In the genomic region with DNA sequence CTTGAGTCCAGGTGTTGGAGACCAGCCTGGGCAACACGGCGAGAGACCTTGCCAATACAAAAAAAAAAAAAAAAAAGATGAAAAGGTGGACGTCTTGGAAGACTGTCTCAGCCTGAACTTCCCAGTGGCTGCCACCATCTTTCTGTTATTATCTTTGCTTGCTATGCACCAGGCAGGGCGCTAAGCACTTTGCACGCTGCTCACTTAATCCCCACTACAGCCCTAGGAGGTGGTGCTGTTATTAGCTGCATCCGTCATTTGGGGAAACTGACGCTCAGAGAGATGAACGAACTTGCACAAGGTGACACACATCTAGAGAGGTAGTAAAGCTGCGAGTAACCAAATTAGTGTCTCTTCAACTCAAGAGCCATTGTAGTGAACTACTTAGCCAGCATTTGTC, we compare ENCODE assay signal across 8 cellular contexts. TPM values are rescaled to one million over a fixed set of nuclear protein-coding genes. Genes with fewer than 3 reads are reported as not detected.
DNase-seq lines count a peak whose midpoint lies in the region; ATAC-seq and TF ChIP-seq lines count a peak whose summit lies in the region.

No MANE protein-coding gene starts in this region.

- no peak overlapping the region for H3K9ac ChIP-seq in duodenal mucosa (ENCODE audit: low read depth in 1 of 2, low read length in 2 of 2)

- intact Hi-C loops in CD4-positive, alpha-beta memory T cell (cut with micrococcal nuclease), result loop anchor here (5.0 kb wide), 2 partner anchors 722 to 887 kb away; a partner anchor contains a TSS

- no peaks in the 10 kb centered on the region for H3K36me3 ChIP-seq in CD4-positive, alpha-beta memory T cell (ENCODE audit: insufficient read depth, low read length)
- H3K36me3 ChIP-seq in duodenal mucosa (ENCODE audit: control insufficient read depth in 1 of 2, insufficient read depth in 2 of 2, low read length in 2 of 2), result no peaks in the 10 kb centered on the region

- no peak overlapping the region for H3K27ac ChIP-seq in CD4-positive, alpha-beta memory T cell (ENCODE audit: low read depth, low read length)
- no peak overlapping the region for H3K27ac ChIP-seq in duodenal mucosa (ENCODE audit: low read depth, low read length)

- H3K27me3 ChIP-seq in CD4-positive, alpha-beta memory T cell (ENCODE audit: insufficient read depth, low read length), result no peaks in the 10 kb centered on the region
- H3K27me3 ChIP-seq in duodenal mucosa (ENCODE audit: control insufficient read depth in 1 of 2, insufficient read depth in 2 of 2, low read length in 2 of 2), result no peaks in the 10 kb centered on the region

- peak overlapping the region in 4 of 7 donors; percentile 29 to 91 (median 64) for H3K27ac Mint-ChIP-seq in CD4-positive, alpha-beta memory T cell
- peak overlapping the region; percentile 96 for H3K27ac Mint-ChIP-seq in osteocyte (ENCODE audit: unreplicated experiment)

- ATAC-seq in GM19397 (IDR thresholded peaks at IDR 0.05; ENCODE audit: unreplicated experiment) (no peak), HG02763 (IDR thresholded peaks at IDR 0.05; ENCODE audit: unreplicated experiment) (no peak), GM21576 (IDR thresholded peaks at IDR 0.05; ENCODE audit: unreplicated experiment) (no peak)

- H3K36me3 Mint-ChIP-seq in CD4-positive, alpha-beta memory T cell, result peaks cover 6 to 8% of the 10 kb centered on the region in 2 donors
- H3K36me3 Mint-ChIP-seq in osteocyte (ENCODE audit: unreplicated experiment), result no peaks in the 10 kb centered on the region

- POLR2A ChIA-PET in CD4-positive, alpha-beta memory T cell (lab: Charles Lee; ENCODE audit: partially characterized antibody), result interaction anchor here (1.1 to 2.2 kb wide), 2 partner anchors 14 to 828 kb away, joined by 3 to 4 read pairs; a partner anchor contains a TSS

- CTCF ChIA-PET in CD4-positive, alpha-beta memory T cell (lab: Charles Lee; ENCODE audit: partially characterized antibody), result interaction anchor here (0.8 to 1.5 kb wide), 2 partner anchors 12 to 14 kb away, joined by 3 to 4 read pairs; no protein-coding TSS in a partner anchor

- no peak for DNase-seq in CD4-positive, alpha-beta memory T cell
- DNase-seq in NB4 (ENCODE audit: low read depth) (no peak), osteocyte (ENCODE audit: extremely low spot score, unreplicated experiment) (no peak), HPDE6-E6E7 (ENCODE audit: extremely low spot score) (no peak)

- H3K27me3 Mint-ChIP-seq in CD4-positive, alpha-beta memory T cell, result peaks cover 2% of the 10 kb centered on the region in 2 donors
- H3K27me3 Mint-ChIP-seq in osteocyte (ENCODE audit: unreplicated experiment), result no peaks in the 10 kb centered on the region

- H3K4me1 ChIP-seq in CD4-positive, alpha-beta memory T cell (ENCODE audit: insufficient read depth, low read length), result peaks cover 18% of the 10 kb centered on the region
- H3K4me1 ChIP-seq in duodenal mucosa (ENCODE audit: control insufficient read depth in 1 of 2, insufficient read depth in 2 of 2, low read length in 2 of 2), result peaks cover 17 to 24% of the 10 kb centered on the region in 2 donors

- TF ChIP-seq CTCF in NB4 (IDR thresholded peaks at IDR 0.05; ENCODE audit: low read depth, low read length) (no peak), osteocyte (IDR thresholded peaks at IDR 0.05) (no peak)

- no peaks in the 10 kb centered on the region for H3K9me3 ChIP-seq in CD4-positive, alpha-beta memory T cell (ENCODE audit: control insufficient read depth in 1 of 2, low read length in 2 of 2)
- H3K9me3 ChIP-seq in duodenal mucosa (ENCODE audit: control insufficient read depth in 1 of 2, low read length in 2 of 2), result no peaks in the 10 kb centered on the region

- H3K4me3 Mint-ChIP-seq in CD4-positive, alpha-beta memory T cell, result peak overlapping the region; percentile 47 to 94 (median 81)
- H3K4me3 Mint-ChIP-seq in osteocyte (ENCODE audit: unreplicated experiment), result peak overlapping the region; percentile 83

- peaks cover 0 to 2% (median 0%) of the 10 kb centered on the region in 8 donors for H3K9me3 Mint-ChIP-seq in CD4-positive, alpha-beta memory T cell
- H3K9me3 Mint-ChIP-seq in osteocyte (ENCODE audit: unreplicated experiment), result no peaks in the 10 kb centered on the region

- peaks cover 15 to 36% (median 20%) of the 10 kb centered on the region in 4 donors for H3K4me1 Mint-ChIP-seq in CD4-positive, alpha-beta memory T cell
- H3K4me1 Mint-ChIP-seq in osteocyte (ENCODE audit: unreplicated experiment), result peaks cover 51% of the 10 kb centered on the region

- peak overlapping the region in 1 of 2 donors; percentile 83 for H3K4me3 ChIP-seq in CD4-positive, alpha-beta memory T cell (ENCODE audit: low read length in 2 of 2)
- H3K4me3 ChIP-seq in NB4 (ENCODE audit: low read depth, low read length) (peak overlapping the region; percentile 94), duodenal mucosa (ENCODE audit: low read depth in 1 of 2, low read length in 2 of 2) (peak overlapping the region; percentile 91 to 97)

- TF ChIP-seq POLR2A in NB4 (IDR thresholded peaks at IDR 0.05; ENCODE audit: extremely low read depth, insufficient read length), result no peak

RNA-seq across cellular contexts. Expression of a gene that starts 0.7 kb away (rescaled TPM):
- total RNA-seq in CD4-positive, alpha-beta memory T cell, result 1 to 10 TPM; 7.6 to 7.9 TPM
- polyA plus RNA-seq in CD4-positive, alpha-beta memory T cell, result 10 to 100 TPM in 1 of 2 donors, 1 to 10 TPM in 1; 9.9 to 12.2 TPM
- 17.8 and 18.2 TPM in 2 replicates for total RNA-seq in osteocyte
